Comparison of ENCODE assay signal across 8 cellular contexts in the genomic region with DNA sequence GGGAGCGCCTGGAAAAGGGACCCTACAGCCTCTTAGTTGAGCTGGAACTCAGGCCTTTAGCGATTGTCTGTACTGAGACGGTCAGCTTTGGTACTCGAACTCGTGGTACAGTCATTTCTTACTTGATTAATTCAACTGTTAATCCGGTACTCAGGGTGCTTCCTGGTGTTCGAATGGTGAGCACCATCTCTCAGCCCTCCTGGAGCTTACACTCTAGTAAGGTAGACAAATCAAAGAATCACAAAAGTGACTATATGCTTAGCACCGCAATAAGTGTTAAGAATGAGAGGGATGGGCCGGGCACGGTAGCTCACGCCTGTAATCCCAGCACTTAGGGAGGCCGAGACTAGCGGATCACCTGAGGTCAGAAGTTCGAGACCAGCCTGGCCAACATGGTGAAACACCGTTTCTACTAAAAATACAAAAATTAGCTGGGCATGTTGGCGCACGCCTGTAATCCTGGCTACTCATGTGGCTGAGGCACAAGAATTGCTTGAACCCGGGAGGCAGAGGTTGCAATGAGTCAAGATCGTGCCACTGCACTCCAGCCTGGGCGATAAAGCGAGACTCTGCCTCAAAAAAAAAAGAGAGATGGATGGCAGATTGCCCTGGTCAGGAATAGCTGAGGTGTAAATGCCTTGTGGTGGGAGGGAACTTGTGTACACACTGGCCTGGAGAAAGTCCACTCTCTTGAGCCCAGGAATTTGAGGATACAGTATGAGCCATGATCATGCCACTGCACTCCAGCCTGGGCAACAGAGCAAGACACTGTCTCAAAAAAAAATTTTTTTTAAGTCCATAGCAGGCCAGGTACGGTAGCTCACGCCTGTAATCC. TPM values are rescaled to one million over a fixed set of nuclear protein-coding genes. Genes with fewer than 3 reads are reported as not detected.
A peak's percentile ranks its signal among the peaks of the same experiment; 100 is the strongest.
DNase-seq lines count a peak whose midpoint lies in the region.

No MANE protein-coding gene starts in this region.

- H3K27me3 ChIP-seq in iPS-20b (ENCODE audit: insufficient read depth, low read length), result no peaks in the 10 kb centered on the region; the same call in 1 of the 2 replicates

- POLR2A ChIA-PET in activated CD4-positive, alpha-beta memory T cell treated with anti-CD3 and anti-CD28 coated beads for 36 hours (lab: Charles Lee), result interaction anchor here (0.6 to 2.2 kb wide), 4 partner anchors 14 to 1070 kb away, joined by 3 to 10 read pairs (median 4); partner anchors contain the start of gene CD74

- H3K27ac ChIP-seq in iPS-20b (ENCODE audit: low read length) (peak overlapping the region; percentile 76), substantia nigra (ENCODE audit: low read depth, low read length, poor library complexity, severe bottlenecking) (peak overlapping the region; percentile 50)

- peak overlapping the region; percentile 98 for H3K9ac ChIP-seq in iPS-20b (ENCODE audit: low read depth, low read length)

- DNase-seq in activated T-cell treated with anti-CD3 and anti-CD28 coated beads, Interleukin-2, amount 50 U/mL, for 24 hours, result no peak
- DNase-seq in activated T-cell treated with anti-CD3 and anti-CD28 coated beads for 4 hours (no peak), substantia nigra (lab: John Stamatoyannopoulos, UW) (no peak), SIG-M5 treated with dmso at 0.1 percent for 504 hours (lab: John Stamatoyannopoulos, UW; ENCODE audit: unreplicated experiment) (no peak)
- DNase-seq in activated CD4-positive, alpha-beta memory T cell treated with anti-CD3 and anti-CD28 coated beads for 36 hours, result no peak
- no peak for DNase-seq in central memory CD4-positive, alpha-beta T cell
- no peak for DNase-seq in activated CD8-positive, alpha-beta memory T cell treated with anti-CD3 and anti-CD28 coated beads, Interleukin-2, amount 50 U/mL, for 4 hours

- peaks cover 57% of the 10 kb centered on the region for H3K4me1 Mint-ChIP-seq in activated T-cell treated with anti-CD3 and anti-CD28 coated beads, Interleukin-2, amount 50 U/mL, for 24 hours (ENCODE audit: low read depth)
- H3K4me1 Mint-ChIP-seq in activated CD4-positive, alpha-beta memory T cell treated with anti-CD3 and anti-CD28 coated beads for 36 hours (ENCODE audit: low read depth), result peaks cover 39% of the 10 kb centered on the region

- peaks cover 55% of the 10 kb centered on the region for H3K36me3 Mint-ChIP-seq in activated T-cell treated with anti-CD3 and anti-CD28 coated beads, Interleukin-2, amount 50 U/mL, for 24 hours (ENCODE audit: low read depth)
- peaks cover 35% of the 10 kb centered on the region for H3K36me3 Mint-ChIP-seq in activated CD4-positive, alpha-beta memory T cell treated with anti-CD3 and anti-CD28 coated beads for 36 hours

- CTCF ChIA-PET in activated CD4-positive, alpha-beta memory T cell treated with anti-CD3 and anti-CD28 coated beads for 36 hours (lab: Charles Lee), result interaction anchor here (0.7 to 1.3 kb wide), 5 partner anchors 10 to 100 kb away, joined by 3 to 4 read pairs (median 3); no protein-coding TSS in a partner anchor

- H3K9me3 Mint-ChIP-seq in activated T-cell treated with anti-CD3 and anti-CD28 coated beads, Interleukin-2, amount 50 U/mL, for 24 hours, result no peaks in the 10 kb centered on the region
- H3K9me3 Mint-ChIP-seq in activated CD4-positive, alpha-beta memory T cell treated with anti-CD3 and anti-CD28 coated beads for 36 hours, result no peaks in the 10 kb centered on the region

- H3K4me1 ChIP-seq in iPS-20b (ENCODE audit: insufficient read depth, low read length), result no peaks in the 10 kb centered on the region; the same call in 1 of the 2 replicates

- intact Hi-C loops in activated CD4-positive, alpha-beta memory T cell treated with anti-CD3 and anti-CD28 coated beads for 36 hours (cut with micrococcal nuclease), result loop anchor here (5.0 kb wide), 3 partner anchors 356 to 894 kb away; partner anchors contain the start of genes GM2A, HMGXB3, PPARGC1B and TIGD6

- no peaks in the 10 kb centered on the region for H3K9me3 ChIP-seq in iPS-20b (ENCODE audit: insufficient read depth, low read depth, low read length)

- peak overlapping the region; percentile 93 for H3K27ac Mint-ChIP-seq in activated T-cell treated with anti-CD3 and anti-CD28 coated beads, Interleukin-2, amount 50 U/mL, for 24 hours
- H3K27ac Mint-ChIP-seq in activated CD4-positive, alpha-beta memory T cell treated with anti-CD3 and anti-CD28 coated beads for 36 hours, result peak overlapping the region; percentile 81

- peaks cover 41% of the 10 kb centered on the region for H3K36me3 ChIP-seq in iPS-20b (ENCODE audit: insufficient read depth, low read depth, low read length)

- peak overlapping the region; percentile 91 for H3K4me3 Mint-ChIP-seq in activated T-cell treated with anti-CD3 and anti-CD28 coated beads, Interleukin-2, amount 50 U/mL, for 24 hours
- H3K4me3 Mint-ChIP-seq in activated CD4-positive, alpha-beta memory T cell treated with anti-CD3 and anti-CD28 coated beads for 36 hours, result peak overlapping the region; percentile 89

- no peaks in the 10 kb centered on the region for H3K27me3 Mint-ChIP-seq in activated T-cell treated with anti-CD3 and anti-CD28 coated beads, Interleukin-2, amount 50 U/mL, for 24 hours
- no peaks in the 10 kb centered on the region for H3K27me3 Mint-ChIP-seq in activated CD4-positive, alpha-beta memory T cell treated with anti-CD3 and anti-CD28 coated beads for 36 hours

- peak overlapping the region; percentile 98 for H3K4me3 ChIP-seq in iPS-20b (ENCODE audit: low read length)

RNA-seq across cellular contexts. Expression of gene TCOF1, which starts 1.0 kb away (rescaled TPM):
- 10 to 100 TPM; 91.3 to 95.0 TPM for total RNA-seq in activated CD4-positive, alpha-beta memory T cell treated with anti-CD3 and anti-CD28 coated beads for 36 hours

RNA-seq across cellular contexts. Expression of gene CD74, which starts 54.2 kb away (rescaled TPM):
- total RNA-seq in activated CD4-positive, alpha-beta memory T cell treated with anti-CD3 and anti-CD28 coated beads for 36 hours, result 100 to 1,000 TPM; 251 to 254 TPM

RNA-seq across cellular contexts. Expression of gene ARSI, which starts 55.8 kb away (rescaled TPM):
- not detected for total RNA-seq in activated CD4-positive, alpha-beta memory T cell treated with anti-CD3 and anti-CD28 coated beads for 36 hours
